1 cellular context compared by ENCODE assay signal in the genomic region with DNA sequence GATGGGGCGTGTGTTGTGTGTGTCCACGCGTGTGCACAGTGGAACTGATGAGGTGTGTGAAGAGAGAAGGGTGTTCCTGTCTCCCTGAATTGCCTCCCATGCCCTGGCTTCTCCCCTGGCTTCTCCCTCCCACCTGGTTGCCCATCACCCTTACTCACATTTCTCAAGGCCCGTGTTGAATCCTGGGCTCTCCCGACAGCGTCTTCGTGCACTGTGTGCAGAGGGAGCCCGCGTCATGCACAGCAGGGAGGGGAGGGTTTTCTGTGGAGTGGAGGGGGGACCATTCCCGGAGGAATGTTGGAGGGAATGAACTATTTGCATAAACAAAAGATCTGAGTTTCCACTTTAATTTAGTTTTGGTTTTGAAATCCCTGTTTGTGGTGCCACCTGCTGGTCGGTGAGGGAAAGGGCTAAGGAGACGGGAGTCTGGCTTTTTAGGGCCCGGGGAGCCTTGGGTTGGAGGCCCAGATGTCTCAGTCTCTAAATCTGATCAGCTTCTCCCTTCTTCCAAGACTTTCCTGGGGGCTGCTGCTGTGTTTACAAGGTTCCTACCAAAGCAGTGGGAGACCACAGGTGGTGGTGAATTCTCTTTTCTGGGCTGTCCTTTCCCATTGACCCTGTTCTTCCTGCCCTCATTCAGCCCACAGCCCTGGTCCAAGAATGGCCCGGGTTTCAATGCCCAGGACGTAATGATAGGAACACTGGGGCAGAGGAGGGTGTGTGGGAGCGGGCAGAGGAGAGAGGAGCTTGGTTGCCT.
TF ChIP-seq lines count a peak whose summit lies in the region.

A gene (minus strand): TSS at position 217 of the 757 bp plus-strand sequence. CDS start 57 bp downstream, at position 160.

TF ChIP-seq in HEK293, 187 proteins besides CTCF, POLR2A, EP300 and RAD21 (continued from another document):
- TF ChIP-seq, protein P1, sequence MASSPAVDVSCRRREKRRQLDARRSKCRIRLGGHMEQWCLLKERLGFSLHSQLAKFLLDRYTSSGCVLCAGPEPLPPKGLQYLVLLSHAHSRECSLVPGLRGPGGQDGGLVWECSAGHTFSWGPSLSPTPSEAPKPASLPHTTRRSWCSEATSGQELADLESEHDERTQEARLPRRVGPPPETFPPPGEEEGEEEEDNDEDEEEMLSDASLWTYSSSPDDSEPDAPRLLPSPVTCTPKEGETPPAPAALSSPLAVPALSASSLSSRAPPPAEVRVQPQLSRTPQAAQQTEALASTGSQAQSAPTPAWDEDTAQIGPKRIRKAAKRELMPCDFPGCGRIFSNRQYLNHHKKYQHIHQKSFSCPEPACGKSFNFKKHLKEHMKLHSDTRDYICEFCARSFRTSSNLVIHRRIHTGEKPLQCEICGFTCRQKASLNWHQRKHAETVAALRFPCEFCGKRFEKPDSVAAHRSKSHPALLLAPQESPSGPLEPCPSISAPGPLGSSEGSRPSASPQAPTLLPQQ (tag by site-specific recombination; IDR thresholded peaks at IDR 0.05) = peak; percentile 94
- TF ChIP-seq ZNF366 (tag by site-specific recombination; conservative IDR thresholded peaks at IDR 0.05) (peak; percentile 42; the same call in 1 of the 2 replicates), ZEB2 (tag by site-specific recombination; IDR thresholded peaks at IDR 0.05) (no peak), OSR2 (tag by site-specific recombination; IDR thresholded peaks at IDR 0.05) (no peak), SP2 (tag by site-specific recombination; IDR thresholded peaks at IDR 0.05) (0 out of 2 replicates have a peak, but pooled peaks have one; percentile 7), ZBTB48 (tag by site-specific recombination; IDR thresholded peaks at IDR 0.05) (peak; percentile 62), ZNF37A (tag by site-specific recombination; IDR thresholded peaks at IDR 0.05) (no peak), IKZF3 (tag by site-specific recombination; IDR thresholded peaks at IDR 0.05) (peak; percentile 80), ZIC2 (tag by site-specific recombination; IDR thresholded peaks at IDR 0.05) (peak; percentile 52), ZNF10 (tag by site-specific recombination; IDR thresholded peaks at IDR 0.05) (0 out of 2 replicates have a peak, but pooled peaks have one; percentile 14), SP7 (tag by site-specific recombination; IDR thresholded peaks at IDR 0.05) (0 out of 2 replicates have a peak, but pooled peaks have one; percentile 9), GLIS1 (tag by site-specific recombination; IDR thresholded peaks at IDR 0.05) (peak; percentile 26; the same call in 1 of the 2 replicates), ZNF654 (tag by site-specific recombination; IDR thresholded peaks at IDR 0.05; ENCODE audit: low read depth) (peak; percentile 87), ZNF175 (tag by site-specific recombination; IDR thresholded peaks at IDR 0.05) (no peak), ZNF501 (tag by site-specific recombination; IDR thresholded peaks at IDR 0.05) (no peak), ZNF76 (tag by site-specific recombination; IDR thresholded peaks at IDR 0.05; ENCODE audit: borderline replicate concordance, low read depth) (peak; percentile 59; the same call in 1 of the 2 replicates), ZNF2 (tag by site-specific recombination; IDR thresholded peaks at IDR 0.05) (0 out of 2 replicates have a peak, but pooled peaks have one; percentile 42), SCRT1 (tag by site-specific recombination; IDR thresholded peaks at IDR 0.05; ENCODE audit: borderline replicate concordance) (no peak), ZNF341 (tag by site-specific recombination; IDR thresholded peaks at IDR 0.05; ENCODE audit: low read depth) (peak; percentile 61), ZNF830 (tag by site-specific recombination; IDR thresholded peaks at IDR 0.05; ENCODE audit: low read depth) (no peak), ZNF629 (tag by site-specific recombination; IDR thresholded peaks at IDR 0.05) (peak; percentile 59; the same call in 1 of the 2 replicates), ZBTB17 (tag by site-specific recombination; IDR thresholded peaks at IDR 0.05) (peak; percentile 42; the same call in 1 of the 2 replicates), ZFP69B (tag by site-specific recombination; IDR thresholded peaks at IDR 0.05) (peak; percentile 90)
- TF ChIP-seq, protein P2, sequence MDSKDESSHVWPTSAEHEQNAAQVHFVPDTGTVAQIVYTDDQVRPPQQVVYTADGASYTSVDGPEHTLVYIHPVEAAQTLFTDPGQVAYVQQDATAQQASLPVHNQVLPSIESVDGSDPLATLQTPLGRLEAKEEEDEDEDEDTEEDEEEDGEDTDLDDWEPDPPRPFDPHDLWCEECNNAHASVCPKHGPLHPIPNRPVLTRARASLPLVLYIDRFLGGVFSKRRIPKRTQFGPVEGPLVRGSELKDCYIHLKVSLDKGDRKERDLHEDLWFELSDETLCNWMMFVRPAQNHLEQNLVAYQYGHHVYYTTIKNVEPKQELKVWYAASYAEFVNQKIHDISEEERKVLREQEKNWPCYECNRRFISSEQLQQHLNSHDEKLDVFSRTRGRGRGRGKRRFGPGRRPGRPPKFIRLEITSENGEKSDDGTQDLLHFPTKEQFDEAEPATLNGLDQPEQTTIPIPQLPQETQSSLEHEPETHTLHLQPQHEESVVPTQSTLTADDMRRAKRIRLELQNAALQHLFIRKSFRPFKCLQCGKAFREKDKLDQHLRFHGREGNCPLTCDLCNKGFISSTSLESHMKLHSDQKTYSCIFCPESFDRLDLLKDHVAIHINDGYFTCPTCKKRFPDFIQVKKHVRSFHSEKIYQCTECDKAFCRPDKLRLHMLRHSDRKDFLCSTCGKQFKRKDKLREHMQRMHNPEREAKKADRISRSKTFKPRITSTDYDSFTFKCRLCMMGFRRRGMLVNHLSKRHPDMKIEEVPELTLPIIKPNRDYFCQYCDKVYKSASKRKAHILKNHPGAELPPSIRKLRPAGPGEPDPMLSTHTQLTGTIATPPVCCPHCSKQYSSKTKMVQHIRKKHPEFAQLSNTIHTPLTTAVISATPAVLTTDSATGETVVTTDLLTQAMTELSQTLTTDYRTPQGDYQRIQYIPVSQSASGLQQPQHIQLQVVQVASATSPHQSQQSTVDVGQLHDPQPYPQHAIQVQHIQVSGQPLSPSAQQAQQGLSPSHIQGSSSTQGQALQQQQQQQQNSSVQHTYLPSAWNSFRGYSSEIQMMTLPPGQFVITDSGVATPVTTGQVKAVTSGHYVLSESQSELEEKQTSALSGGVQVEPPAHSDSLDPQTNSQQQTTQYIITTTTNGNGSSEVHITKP (tag by site-specific recombination; IDR thresholded peaks at IDR 0.05) = peak; percentile 37
- TF ChIP-seq, protein P3, sequence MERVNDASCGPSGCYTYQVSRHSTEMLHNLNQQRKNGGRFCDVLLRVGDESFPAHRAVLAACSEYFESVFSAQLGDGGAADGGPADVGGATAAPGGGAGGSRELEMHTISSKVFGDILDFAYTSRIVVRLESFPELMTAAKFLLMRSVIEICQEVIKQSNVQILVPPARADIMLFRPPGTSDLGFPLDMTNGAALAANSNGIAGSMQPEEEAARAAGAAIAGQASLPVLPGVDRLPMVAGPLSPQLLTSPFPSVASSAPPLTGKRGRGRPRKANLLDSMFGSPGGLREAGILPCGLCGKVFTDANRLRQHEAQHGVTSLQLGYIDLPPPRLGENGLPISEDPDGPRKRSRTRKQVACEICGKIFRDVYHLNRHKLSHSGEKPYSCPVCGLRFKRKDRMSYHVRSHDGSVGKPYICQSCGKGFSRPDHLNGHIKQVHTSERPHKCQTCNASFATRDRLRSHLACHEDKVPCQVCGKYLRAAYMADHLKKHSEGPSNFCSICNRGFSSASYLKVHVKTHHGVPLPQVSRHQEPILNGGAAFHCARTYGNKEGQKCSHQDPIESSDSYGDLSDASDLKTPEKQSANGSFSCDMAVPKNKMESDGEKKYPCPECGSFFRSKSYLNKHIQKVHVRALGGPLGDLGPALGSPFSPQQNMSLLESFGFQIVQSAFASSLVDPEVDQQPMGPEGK (tag by site-specific recombination; IDR thresholded peaks at IDR 0.05) = peak; percentile 71
- TF ChIP-seq, protein P4, sequence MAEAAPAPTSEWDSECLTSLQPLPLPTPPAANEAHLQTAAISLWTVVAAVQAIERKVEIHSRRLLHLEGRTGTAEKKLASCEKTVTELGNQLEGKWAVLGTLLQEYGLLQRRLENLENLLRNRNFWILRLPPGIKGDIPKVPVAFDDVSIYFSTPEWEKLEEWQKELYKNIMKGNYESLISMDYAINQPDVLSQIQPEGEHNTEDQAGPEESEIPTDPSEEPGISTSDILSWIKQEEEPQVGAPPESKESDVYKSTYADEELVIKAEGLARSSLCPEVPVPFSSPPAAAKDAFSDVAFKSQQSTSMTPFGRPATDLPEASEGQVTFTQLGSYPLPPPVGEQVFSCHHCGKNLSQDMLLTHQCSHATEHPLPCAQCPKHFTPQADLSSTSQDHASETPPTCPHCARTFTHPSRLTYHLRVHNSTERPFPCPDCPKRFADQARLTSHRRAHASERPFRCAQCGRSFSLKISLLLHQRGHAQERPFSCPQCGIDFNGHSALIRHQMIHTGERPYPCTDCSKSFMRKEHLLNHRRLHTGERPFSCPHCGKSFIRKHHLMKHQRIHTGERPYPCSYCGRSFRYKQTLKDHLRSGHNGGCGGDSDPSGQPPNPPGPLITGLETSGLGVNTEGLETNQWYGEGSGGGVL (tag by site-specific recombination; IDR thresholded peaks at IDR 0.05) = peak; percentile 96
